8 cellular contexts compared by ENCODE assay signal in the genomic region with DNA sequence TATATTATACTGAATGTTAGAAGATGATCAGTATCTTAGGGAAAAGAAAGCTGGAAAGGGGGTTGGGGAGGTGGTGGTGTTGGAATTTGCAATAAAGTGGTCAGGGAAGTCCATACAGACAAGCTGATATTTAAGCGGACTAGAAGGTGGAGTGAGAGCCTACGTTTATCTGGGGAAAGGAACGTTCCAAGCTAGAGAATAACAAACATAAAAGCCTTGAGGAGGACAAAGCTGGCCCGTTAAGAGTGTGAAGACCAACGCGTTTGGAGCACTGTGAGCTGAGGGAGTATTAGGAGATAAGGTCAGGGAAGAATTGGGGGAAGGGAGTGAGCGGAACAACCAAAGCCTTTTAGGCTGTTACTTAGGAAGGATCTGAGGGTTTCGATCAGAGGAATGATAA. TPM values are rescaled to one million over a fixed set of nuclear protein-coding genes. Genes with fewer than 3 reads are reported as not detected.
A peak's percentile ranks its signal among the peaks of the same experiment; 100 is the strongest.
DNase-seq lines count a peak whose midpoint lies in the region; ATAC-seq and TF ChIP-seq lines count a peak whose summit lies in the region.

No MANE protein-coding gene starts in this region.

- peak overlapping the region; percentile 99 to 100 (median 100) for H3K27ac Mint-ChIP-seq in nephron

- H3K9me3 Mint-ChIP-seq in nephron, result no peaks in the 10 kb centered on the region

- DNase-seq in MG63, result no peak
- no peak for DNase-seq in activated gamma-delta T cell treated with Interleukin-2 at 50 U/mL for 16 hours
- DNase-seq in medulla oblongata (ENCODE audit: extremely low spot score), result no peak
- no peak for DNase-seq in NCI-H345 (lab: John Stamatoyannopoulos, UW)

- H3K4me1 ChIP-seq in duodenal mucosa (ENCODE audit: control insufficient read depth in 1 of 2, insufficient read depth in 2 of 2, low read length in 2 of 2), result peaks cover 21 to 24% of the 10 kb centered on the region in 2 donors

- H3K9me3 ChIP-seq in MG63, result no peaks in the 10 kb centered on the region
- H3K9me3 ChIP-seq in duodenal mucosa (ENCODE audit: control insufficient read depth in 1 of 2, low read length in 2 of 2), result no peaks in the 10 kb centered on the region

- H3K4me1 Mint-ChIP-seq in nephron, result peaks cover 40% of the 10 kb centered on the region

- ATAC-seq in GM21367 (IDR thresholded peaks at IDR 0.05; ENCODE audit: unreplicated experiment), result no peak

- H3K4me3 Mint-ChIP-seq in nephron, result peak overlapping the region; percentile 98 to 100 (median 98)

- TF ChIP-seq CTCF in C4-2B (conservative IDR thresholded peaks at IDR 0.05) (no peak), nephron (IDR thresholded peaks at IDR 0.05; ENCODE audit: unreplicated experiment in 3 of 3) (no peak)

- peaks cover 32% of the 10 kb centered on the region for H3K36me3 Mint-ChIP-seq in nephron (ENCODE audit: low read depth)

- H3K27ac ChIP-seq in C4-2B, result peak overlapping the region; percentile 95; the same call in 1 of the 2 replicates
- no peak overlapping the region for H3K27ac ChIP-seq in duodenal mucosa (ENCODE audit: low read depth, low read length)

- H3K27me3 ChIP-seq in MG63 (no peaks in the 10 kb centered on the region), duodenal mucosa (ENCODE audit: control insufficient read depth in 1 of 2, insufficient read depth in 2 of 2, low read length in 2 of 2) (no peaks in the 10 kb centered on the region)

- peak overlapping the region; percentile 87 to 90 for H3K9ac ChIP-seq in duodenal mucosa (ENCODE audit: low read depth in 1 of 2, low read length in 2 of 2)

- H3K36me3 ChIP-seq in MG63 (peaks cover 75% of the 10 kb centered on the region), duodenal mucosa (ENCODE audit: control insufficient read depth in 1 of 2, insufficient read depth in 2 of 2, low read length in 2 of 2) (peaks cover 9 to 14% of the 10 kb centered on the region in 2 donors)

- H3K4me3 ChIP-seq in MG63 (peak overlapping the region; percentile 89), duodenal mucosa (ENCODE audit: low read depth in 1 of 2, low read length in 2 of 2) (peak overlapping the region; percentile 91 to 93)

- H3K27me3 Mint-ChIP-seq in nephron (ENCODE audit: low read depth), result no peaks in the 10 kb centered on the region

RNA-seq across cellular contexts. Expression of gene DDX42, which starts 1.4 kb away (rescaled TPM):
- 37.7 and 83.3 TPM in 2 replicates for total RNA-seq in MG63 (2014; rRNA removed; shearing (Covaris generic); ENCODE audit: low replicate concordance)

RNA-seq across cellular contexts. Expression of gene CCDC47, which starts 2.0 kb away (rescaled TPM):
- 49.1 and 92.0 TPM in 2 replicates for total RNA-seq in MG63 (2014; rRNA removed; shearing (Covaris generic); ENCODE audit: low replicate concordance)

RNA-seq across cellular contexts. Expression of gene STRADA, which starts 33.8 kb away (rescaled TPM):
- 18.7 and 29.0 TPM in 2 replicates for total RNA-seq in MG63 (2014; rRNA removed; shearing (Covaris generic); ENCODE audit: low replicate concordance)

RNA-seq across cellular contexts. Expression of gene PSMC5, which starts 51.8 kb away (rescaled TPM):
- 116 and 133 TPM in 2 replicates for total RNA-seq in MG63 (2014; rRNA removed; shearing (Covaris generic); ENCODE audit: low replicate concordance)

RNA-seq across cellular contexts. Expression of gene FTSJ3, which starts 52.0 kb away (rescaled TPM):
- 33.3 and 58.6 TPM in 2 replicates for total RNA-seq in MG63 (2014; rRNA removed; shearing (Covaris generic); ENCODE audit: low replicate concordance)
